Comparison of ENCODE assay signal across 9 cellular contexts in the genomic region with DNA sequence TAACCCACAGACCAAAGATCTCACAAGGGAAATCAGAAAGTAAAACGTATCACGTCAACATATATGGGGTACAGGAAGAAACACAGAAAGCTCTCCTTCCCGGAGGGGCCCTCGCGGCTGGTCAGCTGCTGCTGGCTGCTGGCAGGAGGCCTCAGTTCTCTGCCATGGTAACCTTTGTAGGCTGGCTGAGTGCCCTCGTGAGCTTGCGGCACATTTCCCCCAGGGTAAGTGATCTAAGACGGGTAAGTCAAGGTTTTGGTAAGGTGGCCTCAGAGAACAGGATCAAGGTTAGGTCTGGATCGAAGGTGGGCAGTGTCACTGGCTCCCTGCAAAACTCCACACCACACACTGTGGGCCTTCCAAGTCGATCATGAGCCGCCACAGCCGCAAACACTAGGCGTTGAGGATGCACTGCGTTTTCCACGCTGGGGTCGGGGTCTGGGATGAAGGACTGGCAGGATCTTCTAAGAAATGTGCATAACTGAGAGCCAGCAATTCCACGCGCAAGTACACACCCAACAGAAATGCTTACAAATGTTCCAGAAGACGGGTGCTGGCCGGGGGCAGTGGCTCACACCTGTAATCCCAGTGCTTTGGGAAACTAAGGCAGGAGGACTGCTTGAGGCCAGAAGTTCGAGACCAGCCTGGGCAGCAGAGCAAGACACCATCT. TPM values are rescaled to one million over a fixed set of nuclear protein-coding genes. Genes with fewer than 3 reads are reported as not detected.
DNase-seq lines count a peak whose midpoint lies in the region; ATAC-seq and TF ChIP-seq lines count a peak whose summit lies in the region.
"Had no signal": no experiment of that assay in that cellular context is flagged by ENCODE, and none has a peak within 500 bp of the region (broad histone marks: within the 10 kb centered on the region; RNA-seq: fewer than 3 reads in every experiment).

No MANE protein-coding gene starts in this region.

- no peak overlapping the region for H3K4me3 Mint-ChIP-seq in T-helper 2 cell treated with Interferon-gamma antibody and Interleukin-4, amounts not matched to agents 5 μg/mL and 100 μg/mL, for 36 hours

- H3K9me3 ChIP-seq in lung (ENCODE audit: control insufficient read depth in 2 of 2, insufficient read depth in 1 of 2, low read length in 1 of 2) = peaks cover 0 to 1% of the 10 kb centered on the region in 2 donors
- H3K9me3 ChIP-seq in suprapubic skin = no peaks in the 10 kb centered on the region

- ATAC-seq in lung (ENCODE audit: insufficient read depth, low FRiP score) = no peak

- 79 to 86% methylated on average over 21 of the region's 21 CpGs for WGBS in lung, 2 donors
- WGBS in suprapubic skin = 73% methylated on average over 21 of the region's 21 CpGs

- no peak overlapping the region for H3K4me3 ChIP-seq in lung
- H3K4me3 ChIP-seq in suprapubic skin = no peak overlapping the region
- H3K4me3 ChIP-seq: smooth muscle cell had no signal

- H3K27me3 Mint-ChIP-seq in T-helper 2 cell treated with Interferon-gamma antibody and Interleukin-4, amounts not matched to agents 5 μg/mL and 100 μg/mL, for 36 hours (ENCODE audit: low read depth) = no peaks in the 10 kb centered on the region

- TF ChIP-seq CTCF in lung (IDR thresholded peaks at IDR 0.05; ENCODE audit: control extremely low read depth, extremely low read depth) = no peak
- no peak for TF ChIP-seq CTCF in suprapubic skin (IDR thresholded peaks at IDR 0.05)

- no peak overlapping the region for H3K27ac Mint-ChIP-seq in T-helper 2 cell treated with Interferon-gamma antibody and Interleukin-4, amounts not matched to agents 5 μg/mL and 100 μg/mL, for 36 hours

- no peaks in the 10 kb centered on the region for H3K27me3 ChIP-seq in lung (ENCODE audit: control insufficient read depth, insufficient read depth)
- no peaks in the 10 kb centered on the region for H3K27me3 ChIP-seq in suprapubic skin

- H3K36me3 Mint-ChIP-seq in T-helper 2 cell treated with Interferon-gamma antibody and Interleukin-4, amounts not matched to agents 5 μg/mL and 100 μg/mL, for 36 hours (ENCODE audit: low read depth) = peaks cover 29% of the 10 kb centered on the region

- H3K4me1 ChIP-seq in lung (ENCODE audit: control insufficient read depth in 2 of 2, insufficient read depth in 2 of 2, low read length in 2 of 2) (peaks cover 0 to 3% of the 10 kb centered on the region in 2 donors), suprapubic skin (peaks cover 4% of the 10 kb centered on the region)

- H3K9me3 Mint-ChIP-seq in T-helper 2 cell treated with Interferon-gamma antibody and Interleukin-4, amounts not matched to agents 5 μg/mL and 100 μg/mL, for 36 hours = no peaks in the 10 kb centered on the region

- TF ChIP-seq EP300 in suprapubic skin (IDR thresholded peaks at IDR 0.05) = no peak

- no peaks in the 10 kb centered on the region for H3K4me1 Mint-ChIP-seq in T-helper 2 cell treated with Interferon-gamma antibody and Interleukin-4, amounts not matched to agents 5 μg/mL and 100 μg/mL, for 36 hours (ENCODE audit: low read depth)

- no peak for TF ChIP-seq POLR2A in suprapubic skin (IDR thresholded peaks at IDR 0.05)

- DNase-seq in activated T-cell treated with anti-CD3 and anti-CD28 coated beads, Interleukin-2, amount 50 U/mL, for 48 hours = peak; percentile 12 to 13
- no peak for DNase-seq in activated T-cell treated with anti-CD3 and anti-CD28 coated beads, Interleukin-2, amount 50 U/mL, for 1 hour
- DNase-seq in lung (ENCODE audit: low spot score) = peak; percentile 58
- DNase-seq in suprapubic skin (ENCODE audit: low spot score in 2 of 2) = peak; percentile 34 to 63
- DNase-seq in NCI-H146 (lab: John Stamatoyannopoulos, UW) = no peak
- no peak for DNase-seq in NCI-H2107 treated with DMSO at 0.1 percent for 48 hours (lab: John Stamatoyannopoulos, UW; ENCODE audit: unreplicated experiment)
- no peak for DNase-seq in T-helper 2 cell treated with Interferon-gamma antibody and Interleukin-4, amounts not matched to agents 5 μg/mL and 100 μg/mL, for 36 hours (ENCODE audit: low spot score)

- H3K36me3 ChIP-seq in lung (ENCODE audit: control insufficient read depth in 2 of 2, insufficient read depth in 2 of 2, low read length in 2 of 2) = peaks cover 0 to 66% of the 10 kb centered on the region in 2 donors
- H3K36me3 ChIP-seq in suprapubic skin = peaks cover 87% of the 10 kb centered on the region

- H3K27ac ChIP-seq in cingulate gyrus (ENCODE audit: low read depth, low read length) (peak overlapping the region; percentile 75), lung (ENCODE audit: low read depth in 1 of 2, low read length in 1 of 2) (no peak overlapping the region), suprapubic skin (peak overlapping the region; percentile 33)

RNA-seq across cellular contexts. Expression of gene WDR4, which starts 33.9 kb away (rescaled TPM):
- 10 to 100 TPM; 11.5 to 29.6 TPM for total RNA-seq in lung
- 10 to 100 TPM; 10.3 to 21.0 TPM for polyA plus RNA-seq in lung
- 10 to 100 TPM; 10.1 to 18.7 (median 14.1) TPM for total RNA-seq in suprapubic skin

RNA-seq across cellular contexts. Expression of gene NDUFV3, which starts 47.7 kb away (rescaled TPM):
- total RNA-seq in lung = 10 to 100 TPM; 27.4 to 45.1 TPM
- polyA plus RNA-seq in lung = 10 to 100 TPM; 17.7 to 28.9 TPM
- total RNA-seq in suprapubic skin = 10 to 100 TPM; 44.1 to 69.3 (median 60.0) TPM

Comparison
In these comparisons a context has a peak if more than half of its experiments do, and no peak if none do; other contexts are left out.
1. DNase-seq: peak in activated T-cell treated with anti-CD3 and anti-CD28 coated beads, Interleukin-2, amount 50 U/mL, for 48 hours (2 of 2), lung (single experiment) and suprapubic skin (2 of 2); none in activated T-cell treated with anti-CD3 and anti-CD28 coated beads, Interleukin-2, amount 50 U/mL, for 1 hour (single experiment), NCI-H146 (single experiment), NCI-H2107 treated with DMSO at 0.1 percent for 48 hours (single experiment) and T-helper 2 cell treated with Interferon-gamma antibody and Interleukin-4, amounts not matched to agents 5 μg/mL and 100 μg/mL, for 36 hours (single experiment).
2. H3K27ac ChIP-seq: peak in cingulate gyrus (single experiment) and suprapubic skin (single experiment); none in lung (0 of 2).